In genomic region chr18:46174317-46175039, GRCh38 we compare ENCODE assay signal across 8 cellular contexts.
A peak's percentile ranks its signal among the peaks of the same experiment; 100 is the strongest.
DNase-seq lines count a peak whose midpoint lies in the region; ATAC-seq and TF ChIP-seq lines count a peak whose summit lies in the region.

No MANE protein-coding gene starts in this region.

- H3K4me3 ChIP-seq in Caco-2 (ENCODE audit: low read depth, low read length), result peak overlapping the region; percentile 80
- H3K4me3 ChIP-seq in MM.1S (ENCODE audit: low read length), result peak overlapping the region; percentile 84
- peak overlapping the region; percentile 100 for H3K4me3 ChIP-seq in effector memory CD4-positive, alpha-beta T cell (ENCODE audit: insufficient read depth, low read depth, low read length, poor library complexity, severe bottlenecking)
- H3K4me3 ChIP-seq in mesodermal cell (ENCODE audit: extremely low read depth, insufficient read depth, low read length, poor library complexity, severe bottlenecking), result peak overlapping the region; percentile 88

- H3K36me3 Mint-ChIP-seq in Caco-2 (ENCODE audit: insufficient read depth, unreplicated experiment), result peaks cover 15% of the 10 kb centered on the region
- H3K36me3 Mint-ChIP-seq in activated CD4-positive, alpha-beta memory T cell treated with anti-CD3 and anti-CD28 coated beads, Interleukin-2, amount 10 ng/mL, durations not matched to agents 7 days and 5 days (ENCODE audit: low read depth), result peaks cover 29% of the 10 kb centered on the region
- H3K36me3 Mint-ChIP-seq in stimulated activated naive CD8-positive, alpha-beta T cell treated with anti-CD3 and anti-CD28 coated beads, Interleukin-15, Interleukin-2, amounts not matched to agents 100 ng/mL and 50 ng/mL, for 24 hours (ENCODE audit: low read depth), result peaks cover 28% of the 10 kb centered on the region

- no peaks in the 10 kb centered on the region for H3K9me2 ChIP-seq in MM.1S (replicated peaks; ENCODE audit: insufficient read depth, low read length)

- POLR2A ChIA-PET in Caco-2 (lab: Charles Lee), result no interaction called here
- POLR2A ChIA-PET in activated CD4-positive, alpha-beta memory T cell treated with anti-CD3 and anti-CD28 coated beads, Interleukin-2, amount 10 ng/mL, durations not matched to agents 7 days and 5 days (lab: Charles Lee), result interaction anchor here (0.9 to 6.2 kb wide), 16 partner anchors 9 to 483 kb away, joined by 3 to 128 read pairs (median 6); partner anchors contain the start of gene HAUS1

- H3K9ac ChIP-seq in MM.1S (ENCODE audit: low read length), result peak overlapping the region; percentile 94

- peak overlapping the region; percentile 97 for H3K4me3 Mint-ChIP-seq in Caco-2 (ENCODE audit: unreplicated experiment)
- H3K4me3 Mint-ChIP-seq in activated CD4-positive, alpha-beta memory T cell treated with anti-CD3 and anti-CD28 coated beads, Interleukin-2, amount 10 ng/mL, durations not matched to agents 7 days and 5 days, result peak overlapping the region; percentile 99
- H3K4me3 Mint-ChIP-seq in stimulated activated naive CD8-positive, alpha-beta T cell treated with anti-CD3 and anti-CD28 coated beads, Interleukin-15, Interleukin-2, amounts not matched to agents 100 ng/mL and 50 ng/mL, for 24 hours, result peak overlapping the region; percentile 98

- WGBS in mesodermal cell (ENCODE audit: insufficient coverage in 2 of 2), 2 experiments, result 1% methylated on average over 58 to 65 of the region's 71 CpGs

- peak in 1 of 2 experiments; percentile 26 for DNase-seq in Caco-2
- peak; percentile 54 for DNase-seq in MM.1S
- peak; percentile 59 for DNase-seq in activated CD4-positive, alpha-beta memory T cell treated with anti-CD3 and anti-CD28 coated beads, Interleukin-2, amount 10 ng/mL, durations not matched to agents 7 days and 5 days
- peak in 2 of 3 donors; percentile 2 to 7 for DNase-seq in effector memory CD4-positive, alpha-beta T cell
- no peak for DNase-seq in cortex of kidney (lab: John Stamatoyannopoulos, UW)

- no TSS peak for BruUV-seq in Caco-2 (replicated peaks; lab: Mats Ljungman, UMichigan)

- CTCF ChIA-PET in Caco-2 (lab: Charles Lee), result interaction anchor here (0.6 to 1.7 kb wide), 4 partner anchors 12 to 767 kb away, joined by 3 to 8 read pairs (median 4); no protein-coding TSS in a partner anchor
- CTCF ChIA-PET in activated CD4-positive, alpha-beta memory T cell treated with anti-CD3 and anti-CD28 coated beads, Interleukin-2, amount 10 ng/mL, durations not matched to agents 7 days and 5 days (lab: Charles Lee), result interaction anchor here (1.0 to 7.5 kb wide), 25 partner anchors 9 to 483 kb away, joined by 3 to 160 read pairs (median 10); partner anchors contain the start of genes ATP5F1A and LOXHD1

- H3K79me2 ChIP-seq in MM.1S (ENCODE audit: low read length), result peaks cover 57% of the 10 kb centered on the region

- ATAC-seq in GM21723 (IDR thresholded peaks at IDR 0.05; ENCODE audit: unreplicated experiment), result peak; percentile 29

- peak overlapping the region; percentile 78 for H2AFZ ChIP-seq in MM.1S (ENCODE audit: low read length)

- no peaks in the 10 kb centered on the region for H3K9me3 Mint-ChIP-seq in Caco-2 (ENCODE audit: unreplicated experiment)
- H3K9me3 Mint-ChIP-seq in activated CD4-positive, alpha-beta memory T cell treated with anti-CD3 and anti-CD28 coated beads, Interleukin-2, amount 10 ng/mL, durations not matched to agents 7 days and 5 days, result no peaks in the 10 kb centered on the region
- no peaks in the 10 kb centered on the region for H3K9me3 Mint-ChIP-seq in stimulated activated naive CD8-positive, alpha-beta T cell treated with anti-CD3 and anti-CD28 coated beads, Interleukin-15, Interleukin-2, amounts not matched to agents 100 ng/mL and 50 ng/mL, for 24 hours

- H3K9me3 ChIP-seq in Caco-2 (no peaks in the 10 kb centered on the region), MM.1S (replicated peaks; ENCODE audit: insufficient read depth, low read length) (no peaks in the 10 kb centered on the region), mesodermal cell (ENCODE audit: control insufficient read depth, low read length) (no peaks in the 10 kb centered on the region)
- H3K9me3 ChIP-seq in effector memory CD4-positive, alpha-beta T cell (ENCODE audit: control insufficient read depth, low read length), result no peaks in the 10 kb centered on the region

- intact Hi-C loops in Caco-2 (cut with micrococcal nuclease; ENCODE audit: unreplicated experiment), result loop anchor here (5.0 kb wide), 1 partner anchor 38 kb away; no protein-coding TSS in a partner anchor

- peaks cover 3% of the 10 kb centered on the region; the same call in 1 of the 2 replicates for H3F3A ChIP-seq in MM.1S (ENCODE audit: insufficient read depth, low read length)

- peak overlapping the region; percentile 73 for H3K4me2 ChIP-seq in MM.1S (ENCODE audit: low read depth, low read length)

- H3K27ac Mint-ChIP-seq in Caco-2 (ENCODE audit: unreplicated experiment), result peak overlapping the region; percentile 94
- peak overlapping the region; percentile 98 for H3K27ac Mint-ChIP-seq in activated CD4-positive, alpha-beta memory T cell treated with anti-CD3 and anti-CD28 coated beads, Interleukin-2, amount 10 ng/mL, durations not matched to agents 7 days and 5 days
- H3K27ac Mint-ChIP-seq in stimulated activated naive CD8-positive, alpha-beta T cell treated with anti-CD3 and anti-CD28 coated beads, Interleukin-15, Interleukin-2, amounts not matched to agents 100 ng/mL and 50 ng/mL, for 24 hours, result peak overlapping the region; percentile 99

- no peak for TF ChIP-seq CTCF in Caco-2 (IDR thresholded peaks at IDR 0.05; ENCODE audit: insufficient read depth in 1 of 2, low read depth in 1 of 2, low read length in 1 of 2, severe bottlenecking in 1 of 2, unreplicated experiment in 1 of 2)
- TF ChIP-seq CTCF in MM.1S (IDR thresholded peaks at IDR 0.05; ENCODE audit: low read length), result no peak; the same call in 1 of the 2 replicates

- H3K4me1 ChIP-seq in Caco-2 (no peaks in the 10 kb centered on the region), MM.1S (ENCODE audit: low read length) (peaks cover 10% of the 10 kb centered on the region; the same call in 1 of the 2 replicates), mesodermal cell (ENCODE audit: control insufficient read depth, insufficient read depth, low read length, poor library complexity, severe bottlenecking) (peaks cover 9% of the 10 kb centered on the region)
- H3K4me1 ChIP-seq in effector memory CD4-positive, alpha-beta T cell (ENCODE audit: control insufficient read depth, insufficient read depth, low read length, poor library complexity, severe bottlenecking), result peaks cover 17% of the 10 kb centered on the region

- peaks cover 4% of the 10 kb centered on the region for H3K4me1 Mint-ChIP-seq in Caco-2 (ENCODE audit: low read depth, unreplicated experiment)
- peaks cover 56% of the 10 kb centered on the region for H3K4me1 Mint-ChIP-seq in activated CD4-positive, alpha-beta memory T cell treated with anti-CD3 and anti-CD28 coated beads, Interleukin-2, amount 10 ng/mL, durations not matched to agents 7 days and 5 days
- peaks cover 54% of the 10 kb centered on the region for H3K4me1 Mint-ChIP-seq in stimulated activated naive CD8-positive, alpha-beta T cell treated with anti-CD3 and anti-CD28 coated beads, Interleukin-15, Interleukin-2, amounts not matched to agents 100 ng/mL and 50 ng/mL, for 24 hours (ENCODE audit: low read depth)

- 0 out of 2 replicates have a peak, but pooled peaks cover 3% of the 10 kb centered on the region for H4K20me1 ChIP-seq in MM.1S (ENCODE audit: insufficient read depth, low read length)

- H3K27me3 ChIP-seq in Caco-2 (replicated peaks; ENCODE audit: control insufficient read depth, insufficient read depth, low read length), result no peaks in the 10 kb centered on the region
- no peaks in the 10 kb centered on the region for H3K27me3 ChIP-seq in MM.1S (replicated peaks; ENCODE audit: insufficient read depth, low read length)
- no peaks in the 10 kb centered on the region for H3K27me3 ChIP-seq in effector memory CD4-positive, alpha-beta T cell (replicated peaks; ENCODE audit: control insufficient read depth, insufficient read depth, low read length, poor library complexity, severe bottlenecking)

- no peaks in the 10 kb centered on the region for H3K36me3 ChIP-seq in Caco-2 (ENCODE audit: control insufficient read depth, insufficient read depth, low read length)
- H3K36me3 ChIP-seq in MM.1S (replicated peaks; ENCODE audit: insufficient read depth, low read length), result no peaks in the 10 kb centered on the region
- H3K36me3 ChIP-seq in effector memory CD4-positive, alpha-beta T cell (ENCODE audit: control insufficient read depth, insufficient read depth, low read length), result peaks cover 3% of the 10 kb centered on the region
- peaks cover 3% of the 10 kb centered on the region for H3K36me3 ChIP-seq in mesodermal cell (ENCODE audit: control insufficient read depth, insufficient read depth, low read length)

- no peaks in the 10 kb centered on the region for H3K27me3 Mint-ChIP-seq in Caco-2 (ENCODE audit: insufficient read depth, unreplicated experiment)
- H3K27me3 Mint-ChIP-seq in activated CD4-positive, alpha-beta memory T cell treated with anti-CD3 and anti-CD28 coated beads, Interleukin-2, amount 10 ng/mL, durations not matched to agents 7 days and 5 days, result peaks cover 3% of the 10 kb centered on the region
- no peaks in the 10 kb centered on the region for H3K27me3 Mint-ChIP-seq in stimulated activated naive CD8-positive, alpha-beta T cell treated with anti-CD3 and anti-CD28 coated beads, Interleukin-15, Interleukin-2, amounts not matched to agents 100 ng/mL and 50 ng/mL, for 24 hours

- H3K27ac ChIP-seq in MM.1S (ENCODE audit: low read length) (peak overlapping the region; percentile 68), mesodermal cell (ENCODE audit: low read depth, low read length, severe bottlenecking) (peak overlapping the region; percentile 97)
- peak overlapping the region; percentile 88 for H3K27ac ChIP-seq in effector memory CD4-positive, alpha-beta T cell (ENCODE audit: insufficient read depth, low read length, poor library complexity, severe bottlenecking)
